1 cellular context compared by ENCODE assay signal in the genomic region with DNA sequence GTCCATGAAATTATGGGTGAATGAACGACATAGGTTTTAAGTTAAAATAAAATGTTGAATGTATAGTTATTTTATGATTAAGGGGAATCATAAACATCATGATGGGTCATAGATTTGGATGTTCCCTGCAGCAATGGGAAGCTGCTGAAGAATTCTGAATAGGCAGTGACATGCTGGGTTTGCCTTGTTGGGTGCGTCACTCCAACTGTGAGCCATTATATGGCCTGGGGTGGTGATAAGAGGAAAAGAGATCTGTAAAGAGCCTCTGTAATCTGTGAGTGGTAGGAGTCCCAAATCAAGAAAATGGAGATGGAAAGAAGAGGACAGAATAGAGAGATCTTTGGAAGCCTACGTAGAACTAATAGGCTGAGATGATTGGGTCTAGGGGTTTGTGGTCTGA.
TF ChIP-seq lines count a peak whose summit lies in the region.

No MANE protein-coding gene starts in this region.

TF ChIP-seq in GM23338, 12 proteins besides CTCF, POLR2A, EP300 and RAD21 (continued from another document):
- TF ChIP-seq ZNF462 (CRISPR knock-in tag; IDR thresholded peaks at IDR 0.05): peak; percentile 65
